25 cellular contexts compared by ENCODE assay signal in the genomic region with DNA sequence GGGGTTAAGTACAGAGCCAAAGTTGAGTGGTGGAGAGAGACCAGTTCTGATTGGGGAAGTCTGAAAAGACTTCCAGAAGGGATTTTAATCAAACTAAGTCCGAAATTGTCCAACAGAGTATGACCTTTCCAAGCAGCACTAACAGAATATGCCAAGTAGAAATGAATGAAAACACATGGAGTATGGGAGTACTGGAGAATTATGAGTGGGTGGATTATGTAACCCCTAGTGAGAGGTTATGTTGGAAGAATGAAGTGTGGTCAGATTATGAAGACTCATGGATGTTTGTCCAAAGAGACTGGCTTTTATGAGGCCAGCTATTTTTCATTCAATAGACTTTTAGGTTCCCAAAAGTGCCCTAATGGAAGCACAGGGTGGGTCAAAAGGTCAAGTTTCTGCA.
DNase-seq lines count a peak whose midpoint lies in the region; ATAC-seq, FAIRE-seq and TF ChIP-seq lines count a peak whose summit lies in the region.
"Had no signal": no experiment of that assay in that cellular context is flagged by ENCODE, and none has a peak within 500 bp of the region (broad histone marks: within the 10 kb centered on the region; RNA-seq: fewer than 3 reads in every experiment).

No MANE protein-coding gene starts in this region.

- H3K27me3 Mint-ChIP-seq in astrocyte (ENCODE audit: low read depth, unreplicated experiment): no peaks in the 10 kb centered on the region

- H3K9ac ChIP-seq in astrocyte (ENCODE audit: low read length): no peak overlapping the region
- H3K9ac ChIP-seq: BLaER1 treated with 17β-estradiol and CSF1 and Interleukin-3, amounts not matched to agents 10 nM and 100 nM had no signal

- H2AFZ ChIP-seq in astrocyte (ENCODE audit: low read depth, low read length): no peak overlapping the region
- H2AFZ ChIP-seq: PC-9 had no signal

- H3K36me3 Mint-ChIP-seq in astrocyte (ENCODE audit: low read depth, unreplicated experiment): no peaks in the 10 kb centered on the region
- H3K36me3 Mint-ChIP-seq: activated naive CD8-positive, alpha-beta T cell treated with anti-CD3 and anti-CD28 coated beads, Interleukin-2, amount 10 ng/mL, durations not matched to agents 7 days and 5 days had no signal

- intact Hi-C loops in heart left ventricle (cut with DNase I) (loop anchor here in 6 of 10 donors (5.0 to 10.0 kb wide), 9 partner anchors 92 to 603 kb away; a partner anchor contains a TSS), sciatic nerve (cut with DNase I) (no loop called here)

- H3K9me3 ChIP-seq in astrocyte (ENCODE audit: insufficient read depth, low read depth, low read length): peaks cover 9% of the 10 kb centered on the region
- H3K9me3 ChIP-seq in heart left ventricle: peaks cover 0 to 8% (median 0%) of the 10 kb centered on the region in 12 donors
- H3K9me3 ChIP-seq: gastrocnemius medialis, vagina had no signal

- H3K4me1 Mint-ChIP-seq in astrocyte (ENCODE audit: low read depth, unreplicated experiment): peaks cover 26% of the 10 kb centered on the region
- H3K4me1 Mint-ChIP-seq: activated naive CD8-positive, alpha-beta T cell treated with anti-CD3 and anti-CD28 coated beads, Interleukin-2, amount 10 ng/mL, durations not matched to agents 7 days and 5 days had no signal

- H3K4me3 Mint-ChIP-seq in astrocyte (ENCODE audit: unreplicated experiment): no peak overlapping the region
- H3K4me3 Mint-ChIP-seq: activated naive CD8-positive, alpha-beta T cell treated with anti-CD3 and anti-CD28 coated beads, Interleukin-2, amount 10 ng/mL, durations not matched to agents 7 days and 5 days; activated T-helper 1 cell treated with anti-CD3 and anti-CD28 coated beads, Interleukin-12 subunit alpha, Interleukin-12 subunit beta, Interleukin-2, Interleukin-4 antibody, amounts not matched to agents 30 ng/mL and 10 ng/mL and 1 ng/mL, durations not matched to agents 14 hours and 24 hours and 36 hours; T-helper 2 cell treated with Interferon-gamma antibody and Interleukin-4, amounts not matched to agents 5 μg/mL and 100 μg/mL, for 36 hours had no signal

- H3K4me2 ChIP-seq in astrocyte (ENCODE audit: low read length): no peak overlapping the region
- H3K4me2 ChIP-seq: BLaER1 treated with 17β-estradiol and CSF1 and Interleukin-3, amounts not matched to agents 10 nM and 100 nM; PC-9 had no signal

- no peak overlapping the region for H3K27ac Mint-ChIP-seq in astrocyte (ENCODE audit: unreplicated experiment)
- H3K27ac Mint-ChIP-seq: activated naive CD8-positive, alpha-beta T cell treated with anti-CD3 and anti-CD28 coated beads, Interleukin-2, amount 10 ng/mL, durations not matched to agents 7 days and 5 days; activated T-helper 1 cell treated with anti-CD3 and anti-CD28 coated beads, Interleukin-12 subunit alpha, Interleukin-12 subunit beta, Interleukin-2, Interleukin-4 antibody, amounts not matched to agents 30 ng/mL and 10 ng/mL and 1 ng/mL, durations not matched to agents 14 hours and 24 hours and 36 hours; T-helper 2 cell treated with Interferon-gamma antibody and Interleukin-4, amounts not matched to agents 5 μg/mL and 100 μg/mL, for 36 hours had no signal

- no peak overlapping the region for H3K27ac ChIP-seq in astrocyte (ENCODE audit: low read depth, low read length)
- peak overlapping the region in 10 of 12 donors; percentile 62 to 86 (median 80) for H3K27ac ChIP-seq in heart left ventricle
- H3K27ac ChIP-seq: BLaER1 treated with 17β-estradiol and CSF1 and Interleukin-3, amounts not matched to agents 10 nM and 100 nM; gastrocnemius medialis; PC-9; vagina had no signal

- H3K4me1 ChIP-seq in astrocyte (ENCODE audit: insufficient read depth, low read length) (peaks cover 14% of the 10 kb centered on the region), heart left ventricle (peaks cover 0 to 45% (median 8%) of the 10 kb centered on the region in 12 donors)
- H3K4me1 ChIP-seq: BLaER1 treated with 17β-estradiol and CSF1 and Interleukin-3, amounts not matched to agents 10 nM and 100 nM; gastrocnemius medialis; vagina had no signal

- no peaks in the 10 kb centered on the region for H3K36me3 ChIP-seq in astrocyte (ENCODE audit: insufficient read depth, low read length)
- no peaks in the 10 kb centered on the region for H3K36me3 ChIP-seq in heart left ventricle
- H3K36me3 ChIP-seq: BLaER1 treated with 17β-estradiol and CSF1 and Interleukin-3, amounts not matched to agents 10 nM and 100 nM; gastrocnemius medialis; vagina had no signal

- H3K27me3 ChIP-seq in astrocyte (ENCODE audit: insufficient read depth, low read length): no peaks in the 10 kb centered on the region
- no peaks in the 10 kb centered on the region for H3K27me3 ChIP-seq in heart left ventricle
- H3K27me3 ChIP-seq: BLaER1 treated with 17β-estradiol and CSF1 and Interleukin-3, amounts not matched to agents 10 nM and 100 nM; gastrocnemius medialis; vagina had no signal

- H3K79me2 ChIP-seq in astrocyte (ENCODE audit: insufficient read depth, low read length): no peaks in the 10 kb centered on the region

- ATAC-seq in heart left ventricle (peak; percentile 24 to 79 (median 59)), sciatic nerve (peak; percentile 88), HG03469 (IDR thresholded peaks at IDR 0.05; ENCODE audit: unreplicated experiment) (no peak), HG02798 (IDR thresholded peaks at IDR 0.05; ENCODE audit: poor library complexity, unreplicated experiment) (no peak)
- ATAC-seq: activated CD4-positive, CD25-positive, alpha-beta regulatory T cell treated with anti-CD3 and anti-CD28 coated beads, Interleukin-2, amount 50 U/mL, for 24 hours; gastrocnemius medialis had no signal

- no peaks in the 10 kb centered on the region for H4K20me1 ChIP-seq in astrocyte (ENCODE audit: insufficient read depth, low read length)
- H4K20me1 ChIP-seq: BLaER1 treated with 17β-estradiol and CSF1 and Interleukin-3, amounts not matched to agents 10 nM and 100 nM had no signal

- TF ChIP-seq CTCF in astrocyte (IDR thresholded peaks at IDR 0.05; ENCODE audit: insufficient read depth, low read depth, low read length): no peak
- no peak for TF ChIP-seq CTCF in heart left ventricle (IDR thresholded peaks at IDR 0.05)

- 36 to 57% (median 41%) methylated on average over 1 of the region's 1 CpG for WGBS in heart left ventricle, 4 donors

- H3K4me3 ChIP-seq in astrocyte (ENCODE audit: insufficient read depth, low read depth, low read length) (no peak overlapping the region), heart left ventricle (no peak overlapping the region)
- H3K4me3 ChIP-seq: BLaER1 treated with 17β-estradiol and CSF1 and Interleukin-3, amounts not matched to agents 10 nM and 100 nM; gastrocnemius medialis; PC-9; vagina had no signal

- peaks cover 14% of the 10 kb centered on the region for H3K9me3 Mint-ChIP-seq in astrocyte (ENCODE audit: unreplicated experiment)

- TF ChIP-seq POLR2A in heart left ventricle (IDR thresholded peaks at IDR 0.05): no peak

- FAIRE-seq in astrocyte (lab: Jason Lieb, UNC): no peak
- FAIRE-seq: small intestine had no signal

- DNase-seq in EH (ENCODE audit: low read depth) (peak; percentile 48), astrocyte (ENCODE audit: low read depth) (peak; percentile 85), heart left ventricle (no peak), sciatic nerve (ENCODE audit: low spot score) (no peak), NCI-H748 treated with DMSO at 0.1 percent for 48 hours (lab: John Stamatoyannopoulos, UW) (no peak)
- DNase-seq: activated naive CD8-positive, alpha-beta T cell treated with anti-CD3 and anti-CD28 coated beads, Interleukin-2, amount 10 ng/mL, durations not matched to agents 7 days and 5 days; central memory CD4-positive, alpha-beta T cell; DMS 273 treated with DMSO at 0.1 percent for 48 hours; effector memory CD4-positive, alpha-beta T cell; gastrocnemius medialis; GF-D8; NCI-H1436; NCI-H2171; NCI-H774; PC-9; small intestine; stimulated activated CD4-positive, alpha-beta T cell treated with anti-CD3 and anti-CD28 coated beads, Interleukin-4, amount 100 ng/mL, for 24 hours; substantia nigra had no signal

Comparison
In these comparisons a context has a peak if more than half of its experiments do, and no peak if none do; other contexts are left out.
1. DNase-seq: peak in EH (single experiment) and astrocyte (single experiment); none in heart left ventricle (0 of 5), sciatic nerve (single experiment) and NCI-H748 treated with DMSO at 0.1 percent for 48 hours (single experiment).
2. ATAC-seq: peak in heart left ventricle (4 of 4) and sciatic nerve (single experiment); none in HG03469 (single experiment) and HG02798 (single experiment).